In genomic region chr5:67004730-67005350, GRCh38 we compare ENCODE assay signal across 7 cellular contexts.
DNase-seq lines count a peak whose midpoint lies in the region; ATAC-seq and TF ChIP-seq lines count a peak whose summit lies in the region.

No MANE protein-coding gene starts in this region.

- POLR2A ChIA-PET in HEK293T (lab: Yijun Ruan, JAX): interaction anchor here (0.8 to 1.4 kb wide), 5 partner anchors 11 to 23 kb away, joined by 3 to 5 read pairs (median 4); no protein-coding TSS in a partner anchor

- H3K4me1 ChIP-seq in HUES48 (ENCODE audit: control insufficient read depth, insufficient read depth, low read length): peaks cover 18% of the 10 kb centered on the region
- H3K4me1 ChIP-seq in iPS-18a (ENCODE audit: control insufficient read depth, low read depth, low read length): peaks cover 16% of the 10 kb centered on the region

- peaks cover 7% of the 10 kb centered on the region; the same call in 1 of the 2 replicates for H3K27me3 ChIP-seq in HUES48 (ENCODE audit: control insufficient read depth, insufficient read depth, low read length)
- peaks cover 15% of the 10 kb centered on the region for H3K27me3 ChIP-seq in iPS-18a (ENCODE audit: control insufficient read depth, insufficient read depth, low read length)

- peak overlapping the region; percentile 93 for H3K4me3 ChIP-seq in HUES48 (ENCODE audit: low read depth, low read length)
- peak overlapping the region; percentile 99 for H3K4me3 ChIP-seq in iPS-18a (ENCODE audit: low read length)

- no peaks in the 10 kb centered on the region for H3K9me3 Mint-ChIP-seq in activated T-helper 17 cell treated with anti-CD3 and anti-CD28 coated beads, Interleukin-2, amount 50 U/mL, for 72 hours
- H3K9me3 Mint-ChIP-seq in stimulated activated memory B cell treated with anti-CD40 and anti-IgM and Interleukin-4, amounts not matched to agents 10 μg/mL and 1 μg/mL and 100 μg/mL, for 72 hours: no peaks in the 10 kb centered on the region

- no peaks in the 10 kb centered on the region for H3K9me3 ChIP-seq in HUES48 (ENCODE audit: control insufficient read depth, insufficient read depth, low read length)
- no peaks in the 10 kb centered on the region for H3K9me3 ChIP-seq in iPS-18a (ENCODE audit: control insufficient read depth, low read depth, low read length)

- no peaks in the 10 kb centered on the region for H3K27me3 Mint-ChIP-seq in activated T-helper 17 cell treated with anti-CD3 and anti-CD28 coated beads, Interleukin-2, amount 50 U/mL, for 72 hours
- no peaks in the 10 kb centered on the region for H3K27me3 Mint-ChIP-seq in stimulated activated memory B cell treated with anti-CD40 and anti-IgM and Interleukin-4, amounts not matched to agents 10 μg/mL and 1 μg/mL and 100 μg/mL, for 72 hours

- H3K9ac ChIP-seq in HUES48 (ENCODE audit: low read depth, low read length): peak overlapping the region; percentile 68
- peak overlapping the region; percentile 85 for H3K9ac ChIP-seq in iPS-18a (ENCODE audit: low read length)

- CTCF ChIA-PET in HEK293T (lab: Yijun Ruan, JAX): interaction anchor here (0.6 to 0.8 kb wide), 2 partner anchors 14 to 1375 kb away, joined by 3 to 4 read pairs; no protein-coding TSS in a partner anchor

- H3K36me3 ChIP-seq in HUES48 (ENCODE audit: control insufficient read depth, insufficient read depth, low read length) (no peaks in the 10 kb centered on the region), iPS-18a (ENCODE audit: control insufficient read depth, low read depth, low read length) (no peaks in the 10 kb centered on the region)

- H3K27ac ChIP-seq in HUES48 (ENCODE audit: low read depth, low read length) (peak overlapping the region; percentile 89), iPS-18a (ENCODE audit: low read length) (peak overlapping the region; percentile 63)

- peak overlapping the region; percentile 94 for H3K4me3 Mint-ChIP-seq in activated T-helper 17 cell treated with anti-CD3 and anti-CD28 coated beads, Interleukin-2, amount 50 U/mL, for 72 hours
- peak overlapping the region; percentile 90 for H3K4me3 Mint-ChIP-seq in stimulated activated memory B cell treated with anti-CD40 and anti-IgM and Interleukin-4, amounts not matched to agents 10 μg/mL and 1 μg/mL and 100 μg/mL, for 72 hours

- H3K27ac Mint-ChIP-seq in activated T-helper 17 cell treated with anti-CD3 and anti-CD28 coated beads, Interleukin-2, amount 50 U/mL, for 72 hours: peak overlapping the region; percentile 92
- H3K27ac Mint-ChIP-seq in stimulated activated memory B cell treated with anti-CD40 and anti-IgM and Interleukin-4, amounts not matched to agents 10 μg/mL and 1 μg/mL and 100 μg/mL, for 72 hours: peak overlapping the region; percentile 95

- no peak for ATAC-seq in activated T-helper 17 cell treated with anti-CD3 and anti-CD28 coated beads, Interleukin-2, amount 50 U/mL, for 72 hours (replicated peaks)
- no peak for ATAC-seq in stimulated activated memory B cell treated with anti-CD40 and anti-IgM and Interleukin-4, amounts not matched to agents 10 μg/mL and 1 μg/mL and 100 μg/mL, for 72 hours
- ATAC-seq in GM21529 (IDR thresholded peaks at IDR 0.05; ENCODE audit: unreplicated experiment): no peak
- ATAC-seq in GM21786 (IDR thresholded peaks at IDR 0.05; ENCODE audit: unreplicated experiment): no peak

- no peak for DNase-seq in HEK293T (ENCODE audit: extremely low spot score)

- H3K4me1 Mint-ChIP-seq in activated T-helper 17 cell treated with anti-CD3 and anti-CD28 coated beads, Interleukin-2, amount 50 U/mL, for 72 hours: peaks cover 44% of the 10 kb centered on the region
- peaks cover 14% of the 10 kb centered on the region for H3K4me1 Mint-ChIP-seq in stimulated activated memory B cell treated with anti-CD40 and anti-IgM and Interleukin-4, amounts not matched to agents 10 μg/mL and 1 μg/mL and 100 μg/mL, for 72 hours

- peaks cover 57% of the 10 kb centered on the region for H3K36me3 Mint-ChIP-seq in activated T-helper 17 cell treated with anti-CD3 and anti-CD28 coated beads, Interleukin-2, amount 50 U/mL, for 72 hours (ENCODE audit: low read depth)
- H3K36me3 Mint-ChIP-seq in stimulated activated memory B cell treated with anti-CD40 and anti-IgM and Interleukin-4, amounts not matched to agents 10 μg/mL and 1 μg/mL and 100 μg/mL, for 72 hours: peaks cover 5% of the 10 kb centered on the region

TF ChIP-seq in HEK293T, 16 proteins besides CTCF, POLR2A, EP300 and RAD21:
- TF ChIP-seq FOXM1 (IDR thresholded peaks at IDR 0.05; ENCODE audit: borderline replicate concordance) (no peak), SP1 (IDR thresholded peaks at IDR 0.05) (no peak), NFRKB (IDR thresholded peaks at IDR 0.05) (no peak), ELF4 (IDR thresholded peaks at IDR 0.05) (no peak), FOXA1 (IDR thresholded peaks at IDR 0.05) (no peak), L3MBTL2 (conservative IDR thresholded peaks at IDR 0.05) (no peak), ARNT (IDR thresholded peaks at IDR 0.05) (no peak), BHLHE40 (IDR thresholded peaks at IDR 0.05; ENCODE audit: borderline replicate concordance) (no peak), LEF1 (IDR thresholded peaks at IDR 0.05; ENCODE audit: borderline replicate concordance) (no peak), TARDBP (IDR thresholded peaks at IDR 0.05) (no peak), SUZ12 (IDR thresholded peaks at IDR 0.05) (no peak)
TF ChIP-seq in HEK293T: peak in this region for 0.
